Comparison of ENCODE assay signal across 9 cellular contexts in the genomic region with DNA sequence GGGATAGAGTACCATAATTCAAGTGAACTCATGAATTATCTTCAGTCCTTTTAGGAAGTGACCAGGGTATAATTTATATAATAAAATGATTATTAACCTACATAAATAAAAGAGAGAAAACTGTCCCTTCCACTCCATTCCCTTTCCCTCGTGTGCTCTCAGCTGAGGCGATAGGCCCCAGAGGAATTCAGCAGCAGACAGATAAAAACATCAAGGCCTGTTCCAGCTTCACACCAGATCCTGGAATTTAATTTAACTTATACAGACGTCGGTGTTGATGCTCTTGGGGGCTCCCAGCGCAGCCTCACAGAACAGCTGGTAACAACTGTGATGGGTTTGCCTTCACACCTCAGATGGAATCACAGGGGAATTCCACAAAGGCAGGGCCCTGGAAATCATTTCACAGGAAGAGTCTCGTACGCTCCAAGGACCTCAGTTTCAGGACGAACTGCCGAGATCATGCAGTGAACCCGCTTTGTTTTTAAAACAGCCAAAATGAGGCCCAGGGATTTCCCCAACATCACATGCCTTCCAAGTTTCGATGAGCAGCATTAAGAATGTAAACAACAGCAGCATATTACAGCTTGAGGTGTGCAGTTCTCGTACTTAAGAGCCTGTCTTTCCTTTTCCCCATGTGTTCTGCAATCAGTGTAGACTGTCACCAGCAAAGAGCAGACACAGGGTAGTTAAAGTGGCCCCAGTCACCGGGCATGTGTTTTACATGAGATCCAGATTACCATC.
DNase-seq lines count a peak whose midpoint lies in the region; ATAC-seq, FAIRE-seq and TF ChIP-seq lines count a peak whose summit lies in the region.
"Had no signal": no experiment of that assay in that cellular context is flagged by ENCODE, and none has a peak within 500 bp of the region (broad histone marks: within the 10 kb centered on the region; RNA-seq: fewer than 3 reads in every experiment).

No MANE protein-coding gene starts in this region.

- no peak overlapping the region for H4K91ac ChIP-seq in H1 (replicated peaks; ENCODE audit: insufficient read length, low read length)

- TF ChIP-seq CTCF in H1 (IDR thresholded peaks at IDR 0.05; ENCODE audit: control extremely low read depth in 1 of 3, insufficient read depth in 1 of 3, low read depth in 1 of 3, low read length in 3 of 3) = no peak
- no peak for TF ChIP-seq CTCF in CD4-positive, alpha-beta T cell (IDR thresholded peaks at IDR 0.05)

- peak; percentile 87 for DNase-seq in Caki2 (ENCODE audit: low read depth)
- peak in 1 of 2 experiments; percentile 17 for DNase-seq in H1 (ENCODE audit: low read depth in 1 of 2, low spot score in 2 of 2)
- peak; percentile 12 for DNase-seq in smooth muscle cell of the brain vasculature (ENCODE audit: low read depth, low spot score)
- no peak for DNase-seq in CD4-positive, alpha-beta T cell
- DNase-seq in activated gamma-delta T cell treated with Interleukin-2 at 50 U/mL for 16 hours = no peak
- DNase-seq in DMS114 treated with DMSO at 0.1 percent for 48 hours (lab: John Stamatoyannopoulos, UW; ENCODE audit: unreplicated experiment) = no peak

- H3K23me2 ChIP-seq in H1 (ENCODE audit: low read depth, low read length) = no peaks in the 10 kb centered on the region

- no peak overlapping the region for H4K5ac ChIP-seq in H1 (ENCODE audit: insufficient read length, low read depth, low read length)

- no peak overlapping the region for H3K27ac Mint-ChIP-seq in CD4-positive, alpha-beta T cell

- no peak overlapping the region for H2BK12ac ChIP-seq in H1 (ENCODE audit: low read depth, low read length)

- TF ChIP-seq POLR2A in H1 (IDR thresholded peaks at IDR 0.05; ENCODE audit: control extremely low read depth in 1 of 2, low read depth in 2 of 2, low read length in 2 of 2) = no peak

- H3K56ac ChIP-seq in H1 (replicated peaks; ENCODE audit: insufficient read length, low read depth, low read length) = no peak overlapping the region

- H2AK5ac ChIP-seq in H1 (ENCODE audit: low read depth, low read length) = no peak overlapping the region

- no peak for TF ChIP-seq RAD21 in H1 (IDR thresholded peaks at IDR 0.05 in 1 of 2, conservative IDR thresholded peaks at IDR 0.05 in 1 of 2; ENCODE audit: low read depth in 2 of 2, low read length in 2 of 2)

- H2BK15ac ChIP-seq in H1 (ENCODE audit: low read length) = no peak overlapping the region

- peaks cover 4% of the 10 kb centered on the region for H3K9me3 Mint-ChIP-seq in CD4-positive, alpha-beta T cell

- H3K14ac ChIP-seq in H1 (ENCODE audit: insufficient read length) = no peak overlapping the region

- H3K9ac ChIP-seq in H1 (replicated peaks in 1 of 4; ENCODE audit: extremely low read depth in 1 of 4, low read depth in 3 of 4, low read length in 3 of 4) = no peak overlapping the region

- no peaks in the 10 kb centered on the region for H3K36me3 Mint-ChIP-seq in CD4-positive, alpha-beta T cell (ENCODE audit: low read depth)

- CTCF ChIA-PET in H1 (lab: Charles Lee; ENCODE audit: partially characterized antibody) = interaction anchor here (1.7 to 2.1 kb wide), 2 partner anchors 11 to 16 kb away, joined by 3 to 6 read pairs; no protein-coding TSS in a partner anchor
- CTCF ChIA-PET in CD4-positive, alpha-beta T cell (lab: Charles Lee) = interaction anchor here (0.9 to 1.8 kb wide), 2 partner anchors 10 to 99 kb away, joined by 3 read pairs; no protein-coding TSS in a partner anchor

- H3K4me3 Mint-ChIP-seq in CD4-positive, alpha-beta T cell = no peak overlapping the region

- no peak overlapping the region for H3K4ac ChIP-seq in H1 (replicated peaks; ENCODE audit: insufficient read length, low read depth, low read length)

- H3K79me2 ChIP-seq in H1 (ENCODE audit: control insufficient read depth in 1 of 2, insufficient read depth in 2 of 2, low read length in 2 of 2) = no peaks in the 10 kb centered on the region

- H2BK5ac ChIP-seq in H1 (ENCODE audit: low read depth, low read length) = no peak overlapping the region

- H3K36me3 ChIP-seq in H1 (ENCODE audit: control insufficient read depth in 2 of 4, insufficient read depth in 4 of 4, low read length in 3 of 4) = no peaks in the 10 kb centered on the region

- peaks cover 24% of the 10 kb centered on the region for H3K27me3 Mint-ChIP-seq in CD4-positive, alpha-beta T cell

- no peaks in the 10 kb centered on the region for H3K79me1 ChIP-seq in H1 (ENCODE audit: low read depth, low read length)

- H3K4me1 ChIP-seq in H1 (replicated peaks in 1 of 4; ENCODE audit: control insufficient read depth in 3 of 4, insufficient read depth in 4 of 4, low read length in 3 of 4) = peaks cover 0 to 3% (median 0%) of the 10 kb centered on the region in 4 experiments; a peak in 1 of 7 replicates

- no peaks in the 10 kb centered on the region for H3K4me1 Mint-ChIP-seq in CD4-positive, alpha-beta T cell (ENCODE audit: low read depth)

- in situ Hi-C loops in Caki2 (cut with HindIII; ENCODE audit: low pct_unique_long_range_greater_than_20kb, low sequenced_read_pairs) = no loop called here

- no peak overlapping the region for H3K4me3 ChIP-seq in H1 (ENCODE audit: extremely low read depth in 1 of 4, insufficient read depth in 2 of 4, low read depth in 3 of 4, low read length in 4 of 4)

- H3K27me3 ChIP-seq in H1 (replicated peaks in 1 of 4; ENCODE audit: control insufficient read depth in 3 of 4, extremely low read depth in 1 of 4, insufficient read depth in 3 of 4, low read length in 3 of 4) = no peaks in the 10 kb centered on the region
- H3K27me3 ChIP-seq in CD4-positive, alpha-beta T cell (ENCODE audit: control insufficient read depth, insufficient read depth, low read length) = peaks cover 3% of the 10 kb centered on the region

- no peak overlapping the region; the same call in 1 of the 2 replicates for H3K18ac ChIP-seq in H1 (ENCODE audit: extremely low read depth, low read length)

- no peak overlapping the region for H3K27ac ChIP-seq in H1 (ENCODE audit: low read depth, low read length)
- H3K27ac ChIP-seq in CD4-positive, alpha-beta T cell (ENCODE audit: low read depth, low read length) = no peak overlapping the region
- H3K27ac ChIP-seq: HL-60 had no signal

- peaks cover 0 to 3% of the 10 kb centered on the region in 2 experiments; a peak in 1 of 4 replicates for H3K9me3 ChIP-seq in H1 (ENCODE audit: insufficient read depth in 2 of 2, low read depth in 1 of 2, low read length in 1 of 2)
- H3K9me3 ChIP-seq in CD4-positive, alpha-beta T cell (ENCODE audit: control insufficient read depth, low read length) = no peaks in the 10 kb centered on the region

- no peak for FAIRE-seq in H1 (lab: Jason Lieb, UNC)

- no peak for TF ChIP-seq EP300 in H1 (IDR thresholded peaks at IDR 0.05; ENCODE audit: borderline replicate concordance in 1 of 2, low read depth in 2 of 2, low read length in 2 of 2)

- peak overlapping the region; percentile 56 for H2AFZ ChIP-seq in H1 (ENCODE audit: low read length)

- no peak overlapping the region for H2BK120ac ChIP-seq in H1 (replicated peaks; ENCODE audit: low read depth, low read length)

- 92% methylated on average over 13 of the region's 13 CpGs; no CpG with 5 or more reads in 1 of the 2 experiments for WGBS in H1 (ENCODE audit: extremely low coverage in 1 of 2, insufficient coverage in 1 of 2, insufficient read length in 1 of 2, insufficient replicate concordance in 2 of 2, low coverage in 1 of 2, low lambda C conversion rate in 2 of 2, missing lambda C conversion rate in 1 of 2), 2 experiments

- no peak overlapping the region for H4K8ac ChIP-seq in H1 (ENCODE audit: extremely low read depth, insufficient read depth, low read length)

- H3K4me2 ChIP-seq in H1 (ENCODE audit: insufficient read depth in 1 of 2, low read depth in 2 of 2, low read length in 2 of 2) = no peak overlapping the region

- intact Hi-C loops in CD4-positive, alpha-beta T cell (cut with DNase I, micrococcal nuclease) = no loop called here

- ATAC-seq in GM19351 (IDR thresholded peaks at IDR 0.05; ENCODE audit: unreplicated experiment) = peak; percentile 91
- ATAC-seq in HG03196 (IDR thresholded peaks at IDR 0.05; ENCODE audit: unreplicated experiment) = peak; percentile 89
- no peak for ATAC-seq in CD4-positive, alpha-beta T cell (ENCODE audit: poor library complexity)

- no peaks in the 10 kb centered on the region for H4K20me1 ChIP-seq in H1 (replicated peaks in 1 of 2; ENCODE audit: control insufficient read depth in 1 of 2, insufficient read depth in 2 of 2, low read length in 2 of 2)

- POLR2A ChIA-PET in H1 (lab: Charles Lee; ENCODE audit: partially characterized antibody) = no interaction called here
- POLR2A ChIA-PET in CD4-positive, alpha-beta T cell (lab: Charles Lee) = no interaction called here

- no peak overlapping the region for H2BK20ac ChIP-seq in H1 (ENCODE audit: low read length)

- no peak overlapping the region for H3K23ac ChIP-seq in H1 (ENCODE audit: insufficient read length)

TF ChIP-seq in H1, 55 proteins besides CTCF, POLR2A, EP300 and RAD21 (continues in another document):
- TF ChIP-seq CREB1 (IDR thresholded peaks at IDR 0.05) = no peak

Comparison
In these comparisons a context has a peak if more than half of its experiments do, and no peak if none do; other contexts are left out.
1. DNase-seq: peak in Caki2 (single experiment) and smooth muscle cell of the brain vasculature (single experiment); none in CD4-positive, alpha-beta T cell (0 of 10), activated gamma-delta T cell treated with Interleukin-2 at 50 U/mL for 16 hours (single experiment) and DMS114 treated with DMSO at 0.1 percent for 48 hours (single experiment).